33 cellular contexts compared by ENCODE assay signal in the genomic region with DNA sequence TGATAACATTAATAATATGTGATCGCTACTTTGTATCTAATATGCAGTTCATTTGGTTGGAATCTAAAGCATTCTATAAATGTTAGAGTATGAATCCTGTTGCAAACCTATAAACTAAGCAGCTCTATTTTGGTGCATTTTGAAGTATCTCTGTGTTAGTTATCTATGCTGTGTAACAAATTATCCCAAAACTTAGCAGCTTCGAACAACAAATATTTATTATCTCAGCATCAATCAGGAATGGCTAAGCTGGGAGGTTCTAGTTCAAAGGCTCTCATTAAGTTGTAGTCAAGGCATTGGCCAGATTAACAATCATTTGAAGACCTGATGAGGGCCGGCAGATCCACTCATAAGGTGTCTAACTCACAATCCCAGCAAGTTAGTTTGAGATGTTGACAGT.
"Had no signal": no experiment of that assay in that cellular context is flagged by ENCODE, and none has a peak within 500 bp of the region (broad histone marks: within the 10 kb centered on the region; RNA-seq: fewer than 3 reads in every experiment).

No MANE protein-coding gene starts in this region.

- H3K4me3 ChIP-seq: adrenal gland, ascending aorta, body of pancreas, breast epithelium, cardiac muscle cell had no signal

- H3K27me3 ChIP-seq: adrenal gland, ascending aorta, body of pancreas, brain microvascular endothelial cell, breast epithelium, cardiac muscle cell had no signal

- FAIRE-seq: astrocyte, bronchial epithelial cell had no signal

- DNase-seq: activated effector memory CD4-positive, alpha-beta T cell treated with anti-CD3 and anti-CD28 coated beads, Interleukin-2, amount 50 U/mL, for 16 hours; activated effector memory CD4-positive, alpha-beta T cell treated with Interleukin-2 at 50 U/mL for 16 hours; activated gamma-delta T cell; activated gamma-delta T cell treated with Interleukin-2 at 50 U/mL for 16 hours; activated naive CD4-positive, alpha-beta T cell; activated naive CD4-positive, alpha-beta T cell treated with anti-CD3 and anti-CD28 coated beads for 36 hours; activated naive CD4-positive, alpha-beta T cell treated with anti-CD3 and anti-CD28 coated beads, Interleukin-2, amount 10 ng/mL, durations not matched to agents 7 days and 5 days; activated naive CD4-positive, alpha-beta T cell treated with anti-CD3 and anti-CD28 coated beads, Interleukin-2, amount 50 U/mL, for 16 hours; activated naive CD4-positive, alpha-beta T cell treated with Interleukin-2 at 50 U/mL for 16 hours; activated naive CD8-positive, alpha-beta T cell treated with anti-CD3 and anti-CD28 coated beads for 36 hours; activated naive CD8-positive, alpha-beta T cell treated with anti-CD3 and anti-CD28 coated beads, Interleukin-2, amount 10 ng/mL, durations not matched to agents 7 days and 5 days; activated naive CD8-positive, alpha-beta T cell treated with anti-CD3 and anti-CD28 coated beads, Interleukin-2, amount 50 U/mL, for 24 hours; activated T-cell treated with anti-CD3 and anti-CD28 coated beads, Interleukin-2, amount 50 U/mL, for 24 hours; activated T-cell treated with anti-CD3 and anti-CD28 coated beads, Interleukin-2, amount 50 U/mL, for 4 hours; activated T-cell treated with anti-CD3 and anti-CD28 coated beads, Interleukin-2, amount 50 U/mL, for 48 hours; activated T-cell treated with anti-CD3 and anti-CD28 coated beads, Interleukin-2, amount 50 U/mL, for 72 hours; adrenal gland; amniotic stem cell; amygdala; anterior cingulate cortex; aorta; body of pancreas; brain microvascular endothelial cell; caudate nucleus; central memory CD4-positive, alpha-beta T cell; cerebellar nuclear complex had no signal

- H3K9me3 ChIP-seq: adrenal gland, body of pancreas, breast epithelium had no signal

- ATAC-seq: activated naive CD4-positive, alpha-beta T cell treated with anti-CD3 and anti-CD28 coated beads, Interleukin-2, amount 50 U/mL, for 72 hours; activated naive CD8-positive, alpha-beta T cell treated with anti-CD3 and anti-CD28 coated beads, Interleukin-2, amount 50 U/mL, for 24 hours; activated T-cell treated with anti-CD3 and anti-CD28 coated beads, Interleukin-2, amount 50 U/mL, for 4 hours; activated T-cell treated with anti-CD3 and anti-CD28 coated beads, Interleukin-2, amount 50 U/mL, for 72 hours; activated T-helper 17 cell treated with anti-CD3 and anti-CD28 coated beads, Interleukin-2, amount 50 U/mL, for 72 hours; body of pancreas had no signal

- H3K27ac ChIP-seq: adrenal gland, ascending aorta, body of pancreas, brain microvascular endothelial cell, breast epithelium, cardiac muscle cell had no signal

- H3K4me1 ChIP-seq: adrenal gland, body of pancreas, breast epithelium had no signal

- H3K36me3 ChIP-seq: adrenal gland, ascending aorta, brain microvascular endothelial cell, breast epithelium, cardiac muscle cell had no signal
